Comparison of ENCODE assay signal across 18 cellular contexts in the genomic region with DNA sequence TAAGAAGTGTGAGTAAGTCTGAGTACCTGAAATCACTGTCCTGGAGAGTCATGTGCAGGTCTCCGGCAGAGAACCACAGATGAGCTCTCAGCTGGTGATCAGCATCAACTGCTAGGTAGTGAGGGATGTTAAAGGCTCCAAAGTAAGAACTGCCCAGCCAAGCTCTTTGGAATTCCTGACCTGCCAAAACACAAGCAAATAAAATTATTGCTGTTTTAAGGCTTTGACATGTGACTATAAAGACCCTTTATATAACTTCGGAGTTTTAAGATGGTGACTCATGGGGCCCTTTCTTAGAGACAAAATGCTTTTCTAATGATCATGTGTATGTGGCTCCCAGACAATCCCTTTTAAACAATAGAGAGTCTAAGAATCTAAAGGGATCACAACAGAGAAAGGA.
DNase-seq lines count a peak whose midpoint lies in the region; ATAC-seq and TF ChIP-seq lines count a peak whose summit lies in the region.
"Had no signal": no experiment of that assay in that cellular context is flagged by ENCODE, and none has a peak within 500 bp of the region (broad histone marks: within the 10 kb centered on the region; RNA-seq: fewer than 3 reads in every experiment).

No MANE protein-coding gene starts in this region.

- no peak for ATAC-seq in HG03139 (IDR thresholded peaks at IDR 0.05; ENCODE audit: unreplicated experiment)
- ATAC-seq: A549, HCT116, K562 had no signal

- intact Hi-C loops in spleen (cut with DNase I; ENCODE audit: low total_unique reads), result no loop called here

- H3K9me3 ChIP-seq in spleen, result no peaks in the 10 kb centered on the region

- DNase-seq in ELR (ENCODE audit: low read depth) (peak; percentile 70), M059J (ENCODE audit: low read depth) (peak; percentile 2), astrocyte of the hippocampus (ENCODE audit: low read depth, low spot score) (peak; percentile 62), retinal pigment epithelial cell (ENCODE audit: low read depth) (peak; percentile 72), spleen (no peak), RKO (ENCODE audit: low spot score) (no peak)
- DNase-seq: CD4-positive, alpha-beta memory T cell; MV-4-11; NCI-H1417; NCI-H187; NCI-H2107; NCI-H510A treated with DMSO at 0.1 percent for 48 hours; NCI-H774; SHP77 treated with DMSO at 0.1 percent for 48 hours had no signal

- H3K4me1 ChIP-seq in spleen, result no peaks in the 10 kb centered on the region
- H3K4me1 ChIP-seq: A549 had no signal

- 86 to 97% (median 90%) methylated on average over 2 of the region's 2 CpGs for WGBS in spleen, 5 donors

- H3K27ac ChIP-seq in spleen, result no peak overlapping the region
- H3K27ac ChIP-seq: A549 had no signal

- no peak for TF ChIP-seq POLR2A in spleen (IDR thresholded peaks at IDR 0.05)

- no peak overlapping the region for H3K4me3 ChIP-seq in retinal pigment epithelial cell (ENCODE audit: low read length)
- no peak overlapping the region for H3K4me3 ChIP-seq in spleen
- H3K4me3 ChIP-seq: A549, K562 had no signal

- TF ChIP-seq CTCF in retinal pigment epithelial cell (conservative IDR thresholded peaks at IDR 0.05; ENCODE audit: low read depth, low read length) (no peak), spleen (IDR thresholded peaks at IDR 0.05 in 8 of 11, conservative IDR thresholded peaks at IDR 0.05 in 3 of 11) (no peak)

- H3K36me3 ChIP-seq in spleen, result no peaks in the 10 kb centered on the region

- H3K27me3 ChIP-seq in spleen (replicated peaks in 1 of 7), result no peaks in the 10 kb centered on the region

Comparison
In these comparisons a context has a peak if more than half of its experiments do, and no peak if none do; other contexts are left out.
1. DNase-seq: peak in ELR (single experiment), M059J (single experiment), astrocyte of the hippocampus (single experiment) and retinal pigment epithelial cell (single experiment); none in spleen (single experiment) and RKO (single experiment).